ENCODE assay signal across 11 cellular contexts in the genomic region with DNA sequence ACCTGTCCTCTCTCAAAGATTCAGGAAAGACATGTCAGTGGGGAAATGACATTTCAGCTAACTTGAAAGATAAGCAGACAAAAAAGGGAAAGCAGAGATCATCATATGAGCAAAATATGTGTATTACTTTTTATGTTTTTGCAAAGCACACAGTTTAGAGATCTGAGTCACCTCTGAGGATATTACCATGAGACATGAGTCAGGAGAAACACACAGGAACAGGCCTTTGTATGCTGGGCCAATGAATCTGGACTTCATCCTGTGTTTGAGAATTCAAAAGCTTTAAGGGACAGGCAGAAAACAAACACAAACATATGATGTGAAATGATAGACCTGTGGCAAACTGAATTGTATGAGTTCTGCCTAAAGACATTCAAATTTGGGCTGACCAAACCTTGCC.
DNase-seq lines count a peak whose midpoint lies in the region; ATAC-seq and TF ChIP-seq lines count a peak whose summit lies in the region.
"Had no signal": no experiment of that assay in that cellular context is flagged by ENCODE, and none has a peak within 500 bp of the region (broad histone marks: within the 10 kb centered on the region; RNA-seq: fewer than 3 reads in every experiment).

No MANE protein-coding gene starts in this region.

- peak; percentile 66 for DNase-seq in AG20443 (ENCODE audit: low spot score)
- peak; percentile 57 for DNase-seq in M059J (ENCODE audit: low read depth)
- DNase-seq in dedifferentiated amniotic fluid mesenchymal stem cell (ENCODE audit: extremely low spot score), result peak; percentile 30
- no peak for DNase-seq in left lung
- DNase-seq in lower lobe of right lung, result no peak
- DNase-seq in NCI-H510A (lab: John Stamatoyannopoulos, UW), result no peak
- DNase-seq: activated CD4-positive, alpha-beta T cell treated with anti-CD3 and anti-CD28 coated beads, Interleukin-2, amount 10 ng/mL, durations not matched to agents 24 days and 14 days; activated naive CD4-positive, alpha-beta T cell treated with Interleukin-2 at 50 U/mL for 16 hours; MV-4-11 had no signal

- intact Hi-C loops in left lung (cut with DNase I), result no loop called here
- intact Hi-C loops in lower lobe of right lung (cut with DNase I), result no loop called here

- peaks cover 2 to 10% of the 10 kb centered on the region in 2 donors for H3K36me3 ChIP-seq in left lung
- H3K36me3 ChIP-seq in lower lobe of right lung, result peaks cover 4% of the 10 kb centered on the region

- H3K4me1 ChIP-seq in left lung (no peaks in the 10 kb centered on the region), lower lobe of right lung (no peaks in the 10 kb centered on the region)

- no peaks in the 10 kb centered on the region for H3K27me3 ChIP-seq in left lung
- no peaks in the 10 kb centered on the region for H3K27me3 ChIP-seq in lower lobe of right lung (ENCODE audit: low read depth)

- peaks cover 0 to 10% of the 10 kb centered on the region in 2 donors for H3K9me3 ChIP-seq in left lung
- H3K9me3 ChIP-seq in lower lobe of right lung, result peaks cover 9% of the 10 kb centered on the region

- TF ChIP-seq CTCF in left lung (IDR thresholded peaks at IDR 0.05) (no peak), lower lobe of right lung (IDR thresholded peaks at IDR 0.05) (no peak)

- no peak overlapping the region for H3K4me3 ChIP-seq in left lung
- no peak overlapping the region for H3K4me3 ChIP-seq in lower lobe of right lung

- peak; percentile 49 for ATAC-seq in left lung
- ATAC-seq in lower lobe of right lung, result no peak
- no peak for ATAC-seq in GM21447 (IDR thresholded peaks at IDR 0.05; ENCODE audit: unreplicated experiment)
- ATAC-seq in GM18511 (IDR thresholded peaks at IDR 0.05; ENCODE audit: unreplicated experiment), result no peak

- H3K27ac ChIP-seq in left lung (no peak overlapping the region), lower lobe of right lung (no peak overlapping the region)

Comparison
In these comparisons a context has a peak if more than half of its experiments do, and no peak if none do; other contexts are left out.
1. DNase-seq: peak in AG20443 (single experiment), M059J (single experiment) and dedifferentiated amniotic fluid mesenchymal stem cell (single experiment); none in left lung (0 of 2), lower lobe of right lung (single experiment) and NCI-H510A (single experiment).